ENCODE assay signal across 15 cellular contexts in genomic region chr5:4674176-4674575, GRCh38.
DNase-seq lines count a peak whose midpoint lies in the region; ATAC-seq and TF ChIP-seq lines count a peak whose summit lies in the region.
"Had no signal": no experiment of that assay in that cellular context is flagged by ENCODE, and none has a peak within 500 bp of the region (broad histone marks: within the 10 kb centered on the region; RNA-seq: fewer than 3 reads in every experiment).

No MANE protein-coding gene starts in this region.

- H3K27me3 Mint-ChIP-seq in neural progenitor cell (ENCODE audit: insufficient read depth, low read depth): peaks cover 2% of the 10 kb centered on the region
- H3K27me3 Mint-ChIP-seq in natural killer cell (ENCODE audit: low read depth in 2 of 2): no peaks in the 10 kb centered on the region
- H3K27me3 Mint-ChIP-seq: CD4-positive, alpha-beta T cell had no signal

- H3K4me1 Mint-ChIP-seq in neural progenitor cell: no peaks in the 10 kb centered on the region
- no peaks in the 10 kb centered on the region for H3K4me1 Mint-ChIP-seq in natural killer cell

- no peaks in the 10 kb centered on the region for H3K79me2 ChIP-seq in neural progenitor cell (ENCODE audit: low read depth)
- no peaks in the 10 kb centered on the region for H3K79me2 ChIP-seq in GM23248 (ENCODE audit: insufficient read depth)

- H3K27ac ChIP-seq in neural progenitor cell (no peak overlapping the region), GM23248 (no peak overlapping the region)
- H3K27ac ChIP-seq: 22Rv1, A549, C4-2B had no signal

- H3K9me3 ChIP-seq in neural progenitor cell (ENCODE audit: low read depth) (no peaks in the 10 kb centered on the region), GM23248 (ENCODE audit: low read depth) (no peaks in the 10 kb centered on the region)
- H3K9me3 ChIP-seq: A549, Caco-2 had no signal

- no peak overlapping the region for H3K9ac ChIP-seq in neural progenitor cell
- H3K9ac ChIP-seq in GM23248: no peak overlapping the region

- no peaks in the 10 kb centered on the region for H3K36me3 ChIP-seq in neural progenitor cell
- no peaks in the 10 kb centered on the region for H3K36me3 ChIP-seq in GM23248 (ENCODE audit: low read depth)

- no peaks in the 10 kb centered on the region for H3F3A ChIP-seq in neural progenitor cell (ENCODE audit: low read depth)
- H3F3A ChIP-seq in GM23248 (ENCODE audit: insufficient read depth): no peaks in the 10 kb centered on the region

- H3K9me2 ChIP-seq in GM23248 (ENCODE audit: insufficient read depth): no peaks in the 10 kb centered on the region

- H3K36me3 Mint-ChIP-seq in neural progenitor cell (no peaks in the 10 kb centered on the region), natural killer cell (no peaks in the 10 kb centered on the region)

- 0 to 14% methylated on average over 1 of the region's 1 CpG for WGBS in GM23248 (ENCODE audit: low coverage in 1 of 2, low lambda C conversion rate in 2 of 2, missing lambda C conversion rate in 2 of 2), 2 experiments

- DNase-seq in Daoy (ENCODE audit: low read depth) (peak; percentile 22), astrocyte of the hippocampus (ENCODE audit: low read depth, low spot score) (peak; percentile 10), kidney glomerular epithelial cell (lab: John Stamatoyannopoulos, UW) (peak; percentile 32), neural progenitor cell (ENCODE audit: low spot score) (no peak), natural killer cell (no peak), GM23248 (no peak)
- DNase-seq in activated T-cell treated with anti-CD3 and anti-CD28 coated beads, Interleukin-2, amount 50 U/mL, for 48 hours: no peak
- DNase-seq: AML-193; Caco-2; CD4-positive, alpha-beta T cell; GDM1; HCEC 1CT had no signal

- H3K4me3 ChIP-seq in neural progenitor cell (no peak overlapping the region), GM23248 (no peak overlapping the region)
- H3K4me3 ChIP-seq: A549 had no signal

- H3K9me3 Mint-ChIP-seq in neural progenitor cell: no peaks in the 10 kb centered on the region
- peaks cover 0 to 17% of the 10 kb centered on the region in 2 donors for H3K9me3 Mint-ChIP-seq in natural killer cell

- intact Hi-C loops in natural killer cell (cut with micrococcal nuclease): no loop called here

- no peak for ATAC-seq in natural killer cell
- ATAC-seq: A549 had no signal

- H2AFZ ChIP-seq in neural progenitor cell (replicated peaks) (peak overlapping the region; percentile 29), GM23248 (no peak overlapping the region)

- in situ Hi-C loops in GM23248 (cut with MboI): no loop called here

- no peak for TF ChIP-seq CTCF in neural progenitor cell (IDR thresholded peaks at IDR 0.05)
- no peak for TF ChIP-seq CTCF in natural killer cell (IDR thresholded peaks at IDR 0.05)

- H3K4me2 ChIP-seq in neural progenitor cell (no peak overlapping the region), GM23248 (ENCODE audit: unreplicated experiment) (no peak overlapping the region)
- H3K4me2 ChIP-seq: A549 had no signal

- no peak overlapping the region for H3K27ac Mint-ChIP-seq in neural progenitor cell
- no peak overlapping the region for H3K27ac Mint-ChIP-seq in natural killer cell
- H3K27ac Mint-ChIP-seq: CD4-positive, alpha-beta T cell had no signal

- H3K4me1 ChIP-seq in neural progenitor cell: no peaks in the 10 kb centered on the region
- H3K4me1 ChIP-seq in GM23248 (ENCODE audit: insufficient read depth): no peaks in the 10 kb centered on the region
- H3K4me1 ChIP-seq: A549, Caco-2 had no signal

- H4K20me1 ChIP-seq in neural progenitor cell (ENCODE audit: low read depth) (no peaks in the 10 kb centered on the region), GM23248 (ENCODE audit: insufficient read depth) (no peaks in the 10 kb centered on the region)

- no peaks in the 10 kb centered on the region for H3K27me3 ChIP-seq in neural progenitor cell
- H3K27me3 ChIP-seq in GM23248 (replicated peaks; ENCODE audit: insufficient read depth): no peaks in the 10 kb centered on the region

- H3K4me3 Mint-ChIP-seq in neural progenitor cell (no peak overlapping the region), natural killer cell (no peak overlapping the region)
- H3K4me3 Mint-ChIP-seq: CD4-positive, alpha-beta T cell had no signal

Comparison
In these comparisons a context has a peak if more than half of its experiments do, and no peak if none do; other contexts are left out.
1. DNase-seq: peak in Daoy (single experiment), astrocyte of the hippocampus (single experiment) and kidney glomerular epithelial cell (single experiment); none in neural progenitor cell (single experiment), activated T-cell treated with anti-CD3 and anti-CD28 coated beads, Interleukin-2, amount 50 U/mL, for 48 hours (0 of 2), natural killer cell (single experiment) and GM23248 (single experiment).